Comparison of ENCODE assay signal across 23 cellular contexts in genomic region chr18:75088021-75088506, GRCh38.
"Had no signal": no experiment of that assay in that cellular context is flagged by ENCODE, and none has a peak within 500 bp of the region (broad histone marks: within the 10 kb centered on the region; RNA-seq: fewer than 3 reads in every experiment).

No MANE protein-coding gene starts in this region.

- ATAC-seq: foreskin keratinocyte; gastroesophageal sphincter; left cardiac atrium; left lung; naive thymus-derived CD4-positive, alpha-beta T cell; stimulated activated effector memory CD8-positive, alpha-beta T cell treated with anti-CD3 and anti-CD28 coated beads, Interleukin-12 subunit alpha, Interleukin-12 subunit beta, amount 100 ng/mL, for 72 hours had no signal

- H3K27ac ChIP-seq: colonic mucosa, esophagus muscularis mucosa, foreskin keratinocyte, gastroesophageal sphincter, heart left ventricle, left lung, neural progenitor cell, prostate gland, right atrium auricular region, suprapubic skin, thyroid gland had no signal

- H3K36me3 ChIP-seq: colonic mucosa, esophagus muscularis mucosa, gastroesophageal sphincter, heart left ventricle, left lung, neural progenitor cell, prostate gland, right atrium auricular region, suprapubic skin, thyroid gland had no signal

- H3K4me1 ChIP-seq: colonic mucosa, esophagus muscularis mucosa, foreskin keratinocyte, gastroesophageal sphincter, heart left ventricle, left lung, neural progenitor cell, prostate gland, right atrium auricular region, suprapubic skin, thyroid gland had no signal

- H3K4me3 ChIP-seq: colonic mucosa, esophagus muscularis mucosa, gastroesophageal sphincter, heart left ventricle, left lung, neural progenitor cell, prostate gland, right atrium auricular region, smooth muscle cell, suprapubic skin, thyroid gland had no signal

- DNase-seq: colonic mucosa; dermis blood vessel endothelial cell; effector memory CD4-positive, alpha-beta T cell; foreskin keratinocyte; heart left ventricle; hippocampal formation; left cardiac atrium; mesenchymal stem cell; midbrain; naive thymus-derived CD4-positive, alpha-beta T cell; stimulated activated CD4-positive, alpha-beta T cell treated with anti-CD3 and anti-CD28 coated beads, Interleukin-2, amount 100 ng/mL, for 24 hours; stimulated activated CD4-positive, alpha-beta T cell treated with anti-CD3 and anti-CD28 coated beads, Interleukin-4, amount 100 ng/mL, for 24 hours; thyroid gland; trophoblast cell had no signal

- H3K27me3 ChIP-seq: colonic mucosa, esophagus muscularis mucosa, foreskin keratinocyte, gastroesophageal sphincter, heart left ventricle, left lung, neural progenitor cell, right atrium auricular region, suprapubic skin, thyroid gland had no signal

- H3K9me3 ChIP-seq: colonic mucosa, esophagus muscularis mucosa, left lung, prostate gland, right atrium auricular region, suprapubic skin, thyroid gland had no signal
